Comparison of ENCODE assay signal across 20 cellular contexts in genomic region chr19:1613808-1614570, GRCh38.
"Had no signal": no experiment of that assay in that cellular context is flagged by ENCODE, and none has a peak within 500 bp of the region (broad histone marks: within the 10 kb centered on the region; RNA-seq: fewer than 3 reads in every experiment).

No MANE protein-coding gene starts in this region.

- FAIRE-seq: endometrium, kidney, small intestine had no signal

- H3K9me3 ChIP-seq: lower lobe of right lung, right lobe of liver, tibial artery had no signal

- H3K27ac Mint-ChIP-seq: activated CD4-positive, alpha-beta memory T cell treated with anti-CD3 and anti-CD28 coated beads for 36 hours; dendritic cell treated with granulocyte-macrophage colony-stimulating factor and Interleukin-4, amounts not matched to agents 40 ng/mL and 50 ng/mL, for 4 days; stimulated activated naive CD8-positive, alpha-beta T cell treated with anti-CD3 and anti-CD28 coated beads, Interleukin-15, Interleukin-2, amounts not matched to agents 100 ng/mL and 50 ng/mL, for 24 hours had no signal

- H3K4me1 ChIP-seq: right lobe of liver had no signal

- H3K27me3 ChIP-seq: right lobe of liver, tibial artery had no signal

- H3K4me3 ChIP-seq: lower lobe of right lung, right lobe of liver, tibial artery had no signal

- ATAC-seq: activated naive CD8-positive, alpha-beta T cell treated with anti-CD3 and anti-CD28 coated beads, Interleukin-2, amount 50 U/mL, for 24 hours; left lobe of liver; lower lobe of right lung; right lobe of liver had no signal

- H3K27ac ChIP-seq: lower lobe of right lung, right lobe of liver, tibial artery had no signal

- H3K27me3 Mint-ChIP-seq: activated CD4-positive, alpha-beta memory T cell treated with anti-CD3 and anti-CD28 coated beads for 36 hours; activated naive CD4-positive, alpha-beta T cell treated with anti-CD3 and anti-CD28 coated beads, Interleukin-2, amount 10 ng/mL, durations not matched to agents 7 days and 5 days; activated naive CD8-positive, alpha-beta T cell treated with anti-CD3 and anti-CD28 coated beads, Interleukin-2, amount 50 U/mL, for 24 hours; naive B cell; stimulated activated naive CD8-positive, alpha-beta T cell treated with anti-CD3 and anti-CD28 coated beads, Interleukin-15, Interleukin-2, amounts not matched to agents 100 ng/mL and 50 ng/mL, for 24 hours had no signal

- H3K9me3 Mint-ChIP-seq: activated CD4-positive, alpha-beta memory T cell treated with anti-CD3 and anti-CD28 coated beads for 36 hours; activated naive CD4-positive, alpha-beta T cell treated with anti-CD3 and anti-CD28 coated beads, Interleukin-2, amount 10 ng/mL, durations not matched to agents 7 days and 5 days; activated naive CD8-positive, alpha-beta T cell treated with anti-CD3 and anti-CD28 coated beads, Interleukin-2, amount 50 U/mL, for 24 hours; dendritic cell treated with granulocyte-macrophage colony-stimulating factor and Interleukin-4, amounts not matched to agents 40 ng/mL and 50 ng/mL, for 4 days; naive B cell; stimulated activated naive CD8-positive, alpha-beta T cell treated with anti-CD3 and anti-CD28 coated beads, Interleukin-15, Interleukin-2, amounts not matched to agents 100 ng/mL and 50 ng/mL, for 24 hours had no signal

- H3K4me3 Mint-ChIP-seq: activated CD4-positive, alpha-beta memory T cell treated with anti-CD3 and anti-CD28 coated beads for 36 hours; activated naive CD4-positive, alpha-beta T cell treated with anti-CD3 and anti-CD28 coated beads, Interleukin-2, amount 10 ng/mL, durations not matched to agents 7 days and 5 days; activated naive CD8-positive, alpha-beta T cell treated with anti-CD3 and anti-CD28 coated beads, Interleukin-2, amount 50 U/mL, for 24 hours; dendritic cell treated with granulocyte-macrophage colony-stimulating factor and Interleukin-4, amounts not matched to agents 40 ng/mL and 50 ng/mL, for 4 days; naive B cell; stimulated activated naive CD8-positive, alpha-beta T cell treated with anti-CD3 and anti-CD28 coated beads, Interleukin-15, Interleukin-2, amounts not matched to agents 100 ng/mL and 50 ng/mL, for 24 hours had no signal

- DNase-seq: activated CD4-positive, alpha-beta memory T cell treated with anti-CD3 and anti-CD28 coated beads for 36 hours; activated CD4-positive, alpha-beta T cell treated with anti-CD3 and anti-CD28 coated beads for 48 hours; activated effector memory CD4-positive, alpha-beta T cell treated with Interleukin-2 at 50 U/mL for 16 hours; activated naive CD4-positive, alpha-beta T cell treated with anti-CD3 and anti-CD28 coated beads, Interleukin-2, amount 10 ng/mL, durations not matched to agents 7 days and 5 days; activated naive CD8-positive, alpha-beta T cell treated with anti-CD3 and anti-CD28 coated beads, Interleukin-2, amount 50 U/mL, for 24 hours; activated T-cell treated with anti-CD3 and anti-CD28 coated beads, Interleukin-2, amount 50 U/mL, for 48 hours; effector CD4-positive, alpha-beta T cell; kidney; lower lobe of right lung; naive B cell; occipital lobe; small intestine; stimulated activated CD4-positive, alpha-beta T cell treated with anti-CD3 and anti-CD28 coated beads, Interleukin-2, amount 100 ng/mL, for 48 hours; stimulated activated CD8-positive, alpha-beta memory T cell treated with anti-CD3 and anti-CD28 coated beads, Interleukin-4, amount 100 ng/mL, for 48 hours; tibial artery had no signal
